Comparison of ENCODE assay signal across 1 cellular context in the genomic region with DNA sequence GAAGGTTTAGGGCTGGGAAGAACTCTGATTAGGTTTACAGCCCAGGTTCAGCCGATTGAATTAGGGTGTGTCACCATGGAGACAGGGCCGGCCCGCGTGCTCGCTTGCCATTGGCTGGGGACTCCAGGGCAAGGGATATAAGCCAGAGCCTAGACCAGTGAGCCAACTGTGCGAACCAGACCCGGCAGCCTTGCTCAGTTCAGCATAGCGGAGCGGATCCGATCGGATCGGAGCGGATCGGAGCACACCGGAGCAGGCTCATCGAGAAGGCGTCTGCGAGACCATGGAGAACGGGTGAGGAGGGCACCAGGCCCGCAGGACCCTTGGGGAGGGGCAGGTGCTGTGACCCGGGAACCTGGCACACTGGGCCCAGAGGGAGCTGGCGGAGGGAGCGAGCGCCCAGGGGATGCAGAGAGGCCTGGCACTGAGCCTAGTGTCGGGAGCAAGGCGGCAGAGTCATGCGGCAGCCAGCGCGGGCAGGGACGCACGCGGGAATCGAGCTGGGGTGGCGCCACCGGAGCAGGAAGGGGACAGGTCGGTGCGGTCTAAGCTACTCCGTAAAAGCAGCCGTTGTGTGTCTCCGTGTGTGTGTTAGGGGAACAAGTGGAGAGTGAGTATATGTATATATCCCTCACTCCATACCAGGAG.
TF ChIP-seq lines count a peak whose summit lies in the region.

A gene (plus strand): TSS at position 165 of the 648 bp plus-strand sequence. CDS start 119 bp downstream, at position 284.

TF ChIP-seq in HepG2, 621 proteins besides CTCF, POLR2A, EP300 and RAD21 (continued from another document and continues in another):
- TF ChIP-seq, protein P1, sequence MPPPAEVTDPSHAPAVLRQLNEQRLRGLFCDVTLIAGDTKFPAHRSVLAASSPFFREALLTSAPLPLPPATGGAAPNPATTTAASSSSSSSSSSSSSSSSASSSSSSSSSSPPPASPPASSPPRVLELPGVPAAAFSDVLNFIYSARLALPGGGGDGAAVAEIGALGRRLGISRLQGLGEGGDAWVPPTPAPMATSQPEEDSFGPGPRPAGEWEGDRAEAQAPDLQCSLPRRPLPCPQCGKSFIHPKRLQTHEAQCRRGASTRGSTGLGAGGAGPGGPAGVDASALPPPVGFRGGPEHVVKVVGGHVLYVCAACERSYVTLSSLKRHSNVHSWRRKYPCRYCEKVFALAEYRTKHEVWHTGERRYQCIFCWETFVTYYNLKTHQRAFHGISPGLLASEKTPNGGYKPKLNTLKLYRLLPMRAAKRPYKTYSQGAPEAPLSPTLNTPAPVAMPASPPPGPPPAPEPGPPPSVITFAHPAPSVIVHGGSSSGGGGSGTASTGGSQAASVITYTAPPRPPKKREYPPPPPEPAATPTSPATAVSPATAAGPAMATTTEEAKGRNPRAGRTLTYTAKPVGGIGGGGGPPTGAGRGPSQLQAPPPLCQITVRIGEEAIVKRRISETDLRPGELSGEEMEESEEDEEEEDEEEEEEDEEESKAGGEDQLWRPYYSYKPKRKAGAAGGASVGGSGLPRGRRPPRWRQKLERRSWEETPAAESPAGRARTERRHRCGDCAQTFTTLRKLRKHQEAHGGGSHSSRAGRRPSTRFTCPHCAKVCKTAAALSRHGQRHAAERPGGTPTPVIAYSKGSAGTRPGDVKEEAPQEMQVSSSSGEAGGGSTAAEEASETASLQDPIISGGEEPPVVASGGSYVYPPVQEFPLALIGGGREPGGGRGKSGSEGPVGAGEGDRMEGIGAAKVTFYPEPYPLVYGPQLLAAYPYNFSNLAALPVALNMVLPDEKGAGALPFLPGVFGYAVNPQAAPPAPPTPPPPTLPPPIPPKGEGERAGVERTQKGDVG (CRISPR knock-in tag; IDR thresholded peaks at IDR 0.05; ENCODE audit: borderline replicate concordance) = 0 out of 2 replicates have a peak, but pooled peaks have one; percentile 80
- TF ChIP-seq HMGA1 (CRISPR knock-in tag; conservative IDR thresholded peaks at IDR 0.05) (no peak), ZNF292 (CRISPR knock-in tag; IDR thresholded peaks at IDR 0.05; ENCODE audit: borderline replicate concordance, low read depth) (peak; percentile 95), SMARCC2 (IDR thresholded peaks at IDR 0.05) (no peak), ZNF430 (CRISPR knock-in tag; IDR thresholded peaks at IDR 0.05) (peak; percentile 90; the same call in 1 of the 2 replicates), NR2F6 (IDR thresholded peaks at IDR 0.05) (no peak), NR2F6 (CRISPR knock-in tag; IDR thresholded peaks at IDR 0.05) (no peak), ZNF530 (CRISPR knock-in tag; IDR thresholded peaks at IDR 0.05; ENCODE audit: low read depth) (no peak), MTA1 (CRISPR knock-in tag; IDR thresholded peaks at IDR 0.05; ENCODE audit: borderline replicate concordance) (peak; percentile 85), ZNF331 (CRISPR knock-in tag; IDR thresholded peaks at IDR 0.05) (peak; percentile 89), RAD51 (IDR thresholded peaks at IDR 0.05; ENCODE audit: borderline replicate concordance) (no peak), ZFP41 (CRISPR knock-in tag; IDR thresholded peaks at IDR 0.05; ENCODE audit: borderline replicate concordance) (0 out of 2 replicates have a peak, but pooled peaks have one; percentile 30), ELF4 (CRISPR knock-in tag; IDR thresholded peaks at IDR 0.05; ENCODE audit: borderline replicate concordance) (no peak), ZNF224 (CRISPR knock-in tag; IDR thresholded peaks at IDR 0.05) (0 out of 2 replicates have a peak, but pooled peaks have one; percentile 85), TAF15 (IDR thresholded peaks at IDR 0.05; ENCODE audit: low read depth, low read length, poor library complexity, severe bottlenecking) (peak; percentile 92), MTF1 (CRISPR knock-in tag; IDR thresholded peaks at IDR 0.05) (no peak), ZNF674 (CRISPR knock-in tag; IDR thresholded peaks at IDR 0.05; ENCODE audit: low read depth) (no peak), FOXO1 (CRISPR knock-in tag; IDR thresholded peaks at IDR 0.05) (peak; percentile 61), TARDBP (CRISPR knock-in tag; IDR thresholded peaks at IDR 0.05) (peak; percentile 75; the same call in 1 of the 2 replicates), ZNF563 (CRISPR knock-in tag; IDR thresholded peaks at IDR 0.05) (peak; percentile 20; the same call in 1 of the 2 replicates), ZBTB42 (CRISPR knock-in tag; IDR thresholded peaks at IDR 0.05) (no peak), RFX5 (IDR thresholded peaks at IDR 0.05; ENCODE audit: low read depth, low read length) (peak; percentile 68), ZNF607 (CRISPR knock-in tag; IDR thresholded peaks at IDR 0.05; ENCODE audit: borderline replicate concordance) (no peak; the same call in 1 of the 2 replicates), ATRX (CRISPR knock-in tag; IDR thresholded peaks at IDR 0.05; ENCODE audit: borderline replicate concordance) (no peak), TP53 (CRISPR knock-in tag; conservative IDR thresholded peaks at IDR 0.05) (no peak), ZNF572 (CRISPR knock-in tag; IDR thresholded peaks at IDR 0.05) (no peak), KAT8 (CRISPR knock-in tag; IDR thresholded peaks at IDR 0.05) (peak; percentile 86), ZNF354B (CRISPR knock-in tag; IDR thresholded peaks at IDR 0.05) (no peak), ZBTB1 (CRISPR knock-in tag; IDR thresholded peaks at IDR 0.05; ENCODE audit: borderline replicate concordance) (no peak), ZNF790 (CRISPR knock-in tag; IDR thresholded peaks at IDR 0.05; ENCODE audit: borderline replicate concordance) (no peak)
- TF ChIP-seq, protein P2, sequence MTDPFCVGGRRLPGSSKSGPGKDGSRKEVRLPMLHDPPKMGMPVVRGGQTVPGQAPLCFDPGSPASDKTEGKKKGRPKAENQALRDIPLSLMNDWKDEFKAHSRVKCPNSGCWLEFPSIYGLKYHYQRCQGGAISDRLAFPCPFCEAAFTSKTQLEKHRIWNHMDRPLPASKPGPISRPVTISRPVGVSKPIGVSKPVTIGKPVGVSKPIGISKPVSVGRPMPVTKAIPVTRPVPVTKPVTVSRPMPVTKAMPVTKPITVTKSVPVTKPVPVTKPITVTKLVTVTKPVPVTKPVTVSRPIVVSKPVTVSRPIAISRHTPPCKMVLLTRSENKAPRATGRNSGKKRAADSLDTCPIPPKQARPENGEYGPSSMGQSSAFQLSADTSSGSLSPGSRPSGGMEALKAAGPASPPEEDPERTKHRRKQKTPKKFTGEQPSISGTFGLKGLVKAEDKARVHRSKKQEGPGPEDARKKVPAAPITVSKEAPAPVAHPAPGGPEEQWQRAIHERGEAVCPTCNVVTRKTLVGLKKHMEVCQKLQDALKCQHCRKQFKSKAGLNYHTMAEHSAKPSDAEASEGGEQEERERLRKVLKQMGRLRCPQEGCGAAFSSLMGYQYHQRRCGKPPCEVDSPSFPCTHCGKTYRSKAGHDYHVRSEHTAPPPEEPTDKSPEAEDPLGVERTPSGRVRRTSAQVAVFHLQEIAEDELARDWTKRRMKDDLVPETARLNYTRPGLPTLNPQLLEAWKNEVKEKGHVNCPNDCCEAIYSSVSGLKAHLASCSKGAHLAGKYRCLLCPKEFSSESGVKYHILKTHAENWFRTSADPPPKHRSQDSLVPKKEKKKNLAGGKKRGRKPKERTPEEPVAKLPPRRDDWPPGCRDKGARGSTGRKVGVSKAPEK (CRISPR knock-in tag; IDR thresholded peaks at IDR 0.05; ENCODE audit: borderline replicate concordance) = peak; percentile 97
- TF ChIP-seq, protein P3, sequence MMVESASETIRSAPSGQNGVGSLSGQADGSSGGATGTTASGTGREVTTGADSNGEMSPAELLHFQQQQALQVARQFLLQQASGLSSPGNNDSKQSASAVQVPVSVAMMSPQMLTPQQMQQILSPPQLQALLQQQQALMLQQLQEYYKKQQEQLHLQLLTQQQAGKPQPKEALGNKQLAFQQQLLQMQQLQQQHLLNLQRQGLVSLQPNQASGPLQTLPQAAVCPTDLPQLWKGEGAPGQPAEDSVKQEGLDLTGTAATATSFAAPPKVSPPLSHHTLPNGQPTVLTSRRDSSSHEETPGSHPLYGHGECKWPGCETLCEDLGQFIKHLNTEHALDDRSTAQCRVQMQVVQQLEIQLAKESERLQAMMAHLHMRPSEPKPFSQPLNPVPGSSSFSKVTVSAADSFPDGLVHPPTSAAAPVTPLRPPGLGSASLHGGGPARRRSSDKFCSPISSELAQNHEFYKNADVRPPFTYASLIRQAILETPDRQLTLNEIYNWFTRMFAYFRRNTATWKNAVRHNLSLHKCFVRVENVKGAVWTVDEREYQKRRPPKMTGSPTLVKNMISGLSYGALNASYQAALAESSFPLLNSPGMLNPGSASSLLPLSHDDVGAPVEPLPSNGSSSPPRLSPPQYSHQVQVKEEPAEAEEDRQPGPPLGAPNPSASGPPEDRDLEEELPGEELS (CRISPR knock-in tag; IDR thresholded peaks at IDR 0.05) = peak; percentile 40; the same call in 1 of the 2 replicates
- TF ChIP-seq, protein P4, sequence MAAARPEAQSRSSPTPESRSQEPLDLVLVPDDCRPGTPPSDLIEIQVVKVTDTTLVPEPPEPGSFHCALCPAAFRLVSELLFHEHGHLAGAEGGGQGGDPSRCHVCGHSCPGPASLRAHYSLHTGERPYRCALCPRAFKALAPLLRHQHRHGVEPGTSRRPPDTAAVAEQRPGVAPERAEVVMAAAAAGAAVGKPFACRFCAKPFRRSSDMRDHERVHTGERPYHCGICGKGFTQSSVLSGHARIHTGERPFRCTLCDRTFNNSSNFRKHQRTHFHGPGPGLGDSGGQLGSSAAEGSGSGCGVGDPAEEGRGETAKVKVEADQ (CRISPR knock-in tag; IDR thresholded peaks at IDR 0.05; ENCODE audit: borderline replicate concordance) = peak; percentile 69; the same call in 1 of the 2 replicates
- TF ChIP-seq, protein P5, sequence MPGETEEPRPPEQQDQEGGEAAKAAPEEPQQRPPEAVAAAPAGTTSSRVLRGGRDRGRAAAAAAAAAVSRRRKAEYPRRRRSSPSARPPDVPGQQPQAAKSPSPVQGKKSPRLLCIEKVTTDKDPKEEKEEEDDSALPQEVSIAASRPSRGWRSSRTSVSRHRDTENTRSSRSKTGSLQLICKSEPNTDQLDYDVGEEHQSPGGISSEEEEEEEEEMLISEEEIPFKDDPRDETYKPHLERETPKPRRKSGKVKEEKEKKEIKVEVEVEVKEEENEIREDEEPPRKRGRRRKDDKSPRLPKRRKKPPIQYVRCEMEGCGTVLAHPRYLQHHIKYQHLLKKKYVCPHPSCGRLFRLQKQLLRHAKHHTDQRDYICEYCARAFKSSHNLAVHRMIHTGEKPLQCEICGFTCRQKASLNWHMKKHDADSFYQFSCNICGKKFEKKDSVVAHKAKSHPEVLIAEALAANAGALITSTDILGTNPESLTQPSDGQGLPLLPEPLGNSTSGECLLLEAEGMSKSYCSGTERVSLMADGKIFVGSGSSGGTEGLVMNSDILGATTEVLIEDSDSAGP (CRISPR knock-in tag; IDR thresholded peaks at IDR 0.05; ENCODE audit: borderline replicate concordance) = peak; percentile 94
- TF ChIP-seq, protein P6, sequence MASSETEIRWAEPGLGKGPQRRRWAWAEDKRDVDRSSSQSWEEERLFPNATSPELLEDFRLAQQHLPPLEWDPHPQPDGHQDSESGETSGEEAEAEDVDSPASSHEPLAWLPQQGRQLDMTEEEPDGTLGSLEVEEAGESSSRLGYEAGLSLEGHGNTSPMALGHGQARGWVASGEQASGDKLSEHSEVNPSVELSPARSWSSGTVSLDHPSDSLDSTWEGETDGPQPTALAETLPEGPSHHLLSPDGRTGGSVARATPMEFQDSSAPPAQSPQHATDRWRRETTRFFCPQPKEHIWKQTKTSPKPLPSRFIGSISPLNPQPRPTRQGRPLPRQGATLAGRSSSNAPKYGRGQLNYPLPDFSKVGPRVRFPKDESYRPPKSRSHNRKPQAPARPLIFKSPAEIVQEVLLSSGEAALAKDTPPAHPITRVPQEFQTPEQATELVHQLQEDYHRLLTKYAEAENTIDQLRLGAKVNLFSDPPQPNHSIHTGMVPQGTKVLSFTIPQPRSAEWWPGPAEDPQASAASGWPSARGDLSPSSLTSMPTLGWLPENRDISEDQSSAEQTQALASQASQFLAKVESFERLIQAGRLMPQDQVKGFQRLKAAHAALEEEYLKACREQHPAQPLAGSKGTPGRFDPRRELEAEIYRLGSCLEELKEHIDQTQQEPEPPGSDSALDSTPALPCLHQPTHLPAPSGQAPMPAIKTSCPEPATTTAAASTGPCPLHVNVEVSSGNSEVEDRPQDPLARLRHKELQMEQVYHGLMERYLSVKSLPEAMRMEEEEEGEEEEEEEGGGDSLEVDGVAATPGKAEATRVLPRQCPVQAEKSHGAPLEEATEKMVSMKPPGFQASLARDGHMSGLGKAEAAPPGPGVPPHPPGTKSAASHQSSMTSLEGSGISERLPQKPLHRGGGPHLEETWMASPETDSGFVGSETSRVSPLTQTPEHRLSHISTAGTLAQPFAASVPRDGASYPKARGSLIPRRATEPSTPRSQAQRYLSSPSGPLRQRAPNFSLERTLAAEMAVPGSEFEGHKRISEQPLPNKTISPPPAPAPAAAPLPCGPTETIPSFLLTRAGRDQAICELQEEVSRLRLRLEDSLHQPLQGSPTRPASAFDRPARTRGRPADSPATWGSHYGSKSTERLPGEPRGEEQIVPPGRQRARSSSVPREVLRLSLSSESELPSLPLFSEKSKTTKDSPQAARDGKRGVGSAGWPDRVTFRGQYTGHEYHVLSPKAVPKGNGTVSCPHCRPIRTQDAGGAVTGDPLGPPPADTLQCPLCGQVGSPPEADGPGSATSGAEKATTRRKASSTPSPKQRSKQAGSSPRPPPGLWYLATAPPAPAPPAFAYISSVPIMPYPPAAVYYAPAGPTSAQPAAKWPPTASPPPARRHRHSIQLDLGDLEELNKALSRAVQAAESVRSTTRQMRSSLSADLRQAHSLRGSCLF (CRISPR knock-in tag; IDR thresholded peaks at IDR 0.05; ENCODE audit: borderline replicate concordance) = no peak
- TF ChIP-seq, protein P7, sequence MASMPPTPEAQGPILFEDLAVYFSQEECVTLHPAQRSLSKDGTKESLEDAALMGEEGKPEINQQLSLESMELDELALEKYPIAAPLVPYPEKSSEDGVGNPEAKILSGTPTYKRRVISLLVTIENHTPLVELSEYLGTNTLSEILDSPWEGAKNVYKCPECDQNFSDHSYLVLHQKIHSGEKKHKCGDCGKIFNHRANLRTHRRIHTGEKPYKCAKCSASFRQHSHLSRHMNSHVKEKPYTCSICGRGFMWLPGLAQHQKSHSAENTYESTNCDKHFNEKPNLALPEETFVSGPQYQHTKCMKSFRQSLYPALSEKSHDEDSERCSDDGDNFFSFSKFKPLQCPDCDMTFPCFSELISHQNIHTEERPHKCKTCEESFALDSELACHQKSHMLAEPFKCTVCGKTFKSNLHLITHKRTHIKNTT (CRISPR knock-in tag; IDR thresholded peaks at IDR 0.05) = no peak
- TF ChIP-seq, protein P8, sequence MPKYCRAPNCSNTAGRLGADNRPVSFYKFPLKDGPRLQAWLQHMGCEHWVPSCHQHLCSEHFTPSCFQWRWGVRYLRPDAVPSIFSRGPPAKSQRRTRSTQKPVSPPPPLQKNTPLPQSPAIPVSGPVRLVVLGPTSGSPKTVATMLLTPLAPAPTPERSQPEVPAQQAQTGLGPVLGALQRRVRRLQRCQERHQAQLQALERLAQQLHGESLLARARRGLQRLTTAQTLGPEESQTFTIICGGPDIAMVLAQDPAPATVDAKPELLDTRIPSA (CRISPR knock-in tag; IDR thresholded peaks at IDR 0.05; ENCODE audit: borderline replicate concordance) = no peak
